Comparison of ENCODE assay signal across 23 cellular contexts in the genomic region with DNA sequence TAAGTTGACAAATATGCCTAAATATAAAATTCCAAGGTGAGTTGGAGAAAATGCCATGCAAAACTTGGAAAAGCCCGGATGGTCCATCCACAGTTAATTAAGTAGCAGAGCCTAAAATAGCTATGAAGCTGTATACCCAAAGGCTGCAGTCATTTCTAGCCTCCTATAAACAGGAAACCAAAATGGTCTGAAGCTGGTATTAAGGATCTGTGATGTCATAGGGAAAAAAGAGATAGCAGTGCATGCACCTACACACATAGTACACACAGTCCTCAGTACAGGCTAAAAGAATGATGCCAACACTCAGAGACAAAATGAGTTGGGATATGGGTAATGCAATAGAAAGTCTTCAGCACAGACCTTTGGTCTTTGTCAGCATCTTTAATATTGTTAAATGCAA.
"Had no signal": no experiment of that assay in that cellular context is flagged by ENCODE, and none has a peak within 500 bp of the region (broad histone marks: within the 10 kb centered on the region; RNA-seq: fewer than 3 reads in every experiment).

No MANE protein-coding gene starts in this region.

- H3K9me3 ChIP-seq: body of pancreas, gastroesophageal sphincter, left ventricle myocardium inferior, mucosa of descending colon, uterus had no signal

- H3K4me1 ChIP-seq: body of pancreas, gastroesophageal sphincter, left ventricle myocardium inferior, uterus had no signal

- H3K27me3 ChIP-seq: body of pancreas, cardiac muscle cell, gastroesophageal sphincter, hepatocyte, uterus had no signal

- DNase-seq: activated CD4-positive, alpha-beta T cell treated with anti-CD3 and anti-CD28 coated beads for 4 hours; activated CD4-positive, alpha-beta T cell treated with anti-CD3 and anti-CD28 coated beads, Interleukin-2, amount 50 U/mL, for 4 hours; activated effector memory CD4-positive, alpha-beta T cell treated with Interleukin-2 at 50 U/mL for 16 hours; activated naive CD4-positive, alpha-beta T cell treated with Interleukin-2 at 50 U/mL for 16 hours; activated T-cell treated with anti-CD3 and anti-CD28 coated beads for 4 hours; aorta; body of pancreas; cortex of kidney; effector memory CD8-positive, alpha-beta T cell; islet precursor cell; left ventricle myocardium inferior; mucosa of descending colon; posterior cingulate gyrus; stimulated activated CD4-positive, alpha-beta T cell treated with anti-CD3 and anti-CD28 coated beads, Interleukin-4, amount 100 ng/mL, for 24 hours; stimulated activated naive CD8-positive, alpha-beta T cell treated with anti-CD3 and anti-CD28 coated beads, Interleukin-15, amount 100 ng/mL, for 72 hours; substantia nigra; uterus had no signal

- H3K4me3 ChIP-seq: body of pancreas, cardiac muscle cell, gastroesophageal sphincter, hepatocyte, left ventricle myocardium inferior, lung, mucosa of descending colon, skin epidermis, uterus had no signal

- H3K27ac ChIP-seq: body of pancreas, cardiac muscle cell, gastroesophageal sphincter, hepatocyte, left ventricle myocardium inferior, skin epidermis, uterus had no signal

- FAIRE-seq: endothelial cell of umbilical vein had no signal

- H3K36me3 ChIP-seq: cardiac muscle cell, gastroesophageal sphincter, left ventricle myocardium inferior, uterus had no signal
